17 cellular contexts compared by ENCODE assay signal in the genomic region with DNA sequence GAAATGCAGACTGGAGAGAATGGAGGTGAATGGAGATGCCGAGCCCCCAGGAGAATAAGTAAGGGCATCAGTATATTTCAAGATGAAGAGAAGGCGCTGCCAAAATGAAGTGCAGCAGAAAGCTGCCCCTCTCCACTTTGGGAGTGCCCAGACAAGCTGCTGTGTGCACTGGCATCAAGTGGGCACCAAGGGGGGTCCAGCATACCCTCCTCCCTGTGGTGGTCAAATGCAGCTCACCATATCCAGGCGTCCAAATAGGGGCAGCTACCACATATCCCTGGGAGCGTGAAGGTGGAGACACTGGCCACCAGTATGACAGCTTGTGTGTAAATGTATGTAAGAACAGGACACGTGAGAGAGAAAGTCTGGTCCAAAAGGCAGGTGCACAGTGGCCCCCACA.
"Had no signal": no experiment of that assay in that cellular context is flagged by ENCODE, and none has a peak within 500 bp of the region (broad histone marks: within the 10 kb centered on the region; RNA-seq: fewer than 3 reads in every experiment).

No MANE protein-coding gene starts in this region.

- H3K27me3 ChIP-seq: heart right ventricle had no signal

- H3K4me1 ChIP-seq: parathyroid adenoma had no signal

- H3K4me3 ChIP-seq: heart right ventricle, left ventricle myocardium inferior, smooth muscle cell had no signal

- DNase-seq: activated CD4-positive, alpha-beta memory T cell treated with anti-CD3 and anti-CD28 coated beads, Interleukin-2, amount 10 ng/mL, durations not matched to agents 7 days and 5 days; activated CD4-positive, alpha-beta T cell treated with anti-CD3 and anti-CD28 coated beads, Interleukin-2, amount 10 ng/mL, durations not matched to agents 24 days and 14 days; activated effector memory CD4-positive, alpha-beta T cell treated with Interleukin-2 at 50 U/mL for 16 hours; activated naive CD4-positive, alpha-beta T cell treated with anti-CD3 and anti-CD28 coated beads, Interleukin-2, amount 10 ng/mL, durations not matched to agents 7 days and 5 days; activated T-cell treated with anti-CD3 and anti-CD28 coated beads, Interleukin-2, amount 50 U/mL, for 72 hours; cerebellar nuclear complex; cortex of kidney; endodermal cell; mammary epithelial cell; nephron progenitor cell; stimulated activated CD4-positive, alpha-beta T cell treated with anti-CD3 and anti-CD28 coated beads, Interleukin-4, amount 100 ng/mL, for 24 hours; stimulated activated naive CD4-positive, alpha-beta T cell treated with Interleukin-2 at 50 U/mL for 16 hours had no signal

- H3K9ac ChIP-seq: parathyroid adenoma had no signal

- ATAC-seq: activated T-cell treated with anti-CD3 and anti-CD28 coated beads, Interleukin-2, amount 50 U/mL, for 72 hours; sciatic nerve had no signal

- H3K36me3 ChIP-seq: heart right ventricle, left ventricle myocardium inferior had no signal

- H3K27ac ChIP-seq: heart right ventricle, left ventricle myocardium inferior, parathyroid adenoma had no signal
